14 cellular contexts compared by ENCODE assay signal in the genomic region with DNA sequence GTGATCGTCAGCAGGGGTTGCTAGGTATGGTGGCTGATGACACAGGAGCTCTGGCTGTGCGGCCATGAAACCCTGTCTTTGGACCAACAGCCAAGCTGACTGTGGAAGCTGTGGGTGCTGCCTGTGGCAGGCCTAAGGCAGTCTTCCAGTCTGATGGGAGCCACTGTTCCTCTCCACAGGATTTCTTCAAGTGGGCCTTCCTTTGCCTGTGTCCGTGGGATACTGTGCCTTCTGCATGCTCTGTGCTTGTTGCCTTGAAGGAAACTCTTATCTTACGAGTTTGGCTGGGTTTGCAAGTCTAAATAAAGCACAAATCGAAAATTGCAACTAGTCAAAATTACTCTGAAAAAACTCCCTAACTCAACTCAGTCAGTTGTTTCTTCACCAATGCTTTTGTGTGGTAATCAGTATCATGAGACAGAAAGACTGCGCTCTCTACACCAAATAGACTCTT.
A peak's percentile ranks its signal among the peaks of the same experiment; 100 is the strongest.
DNase-seq lines count a peak whose midpoint lies in the region; ATAC-seq, FAIRE-seq and TF ChIP-seq lines count a peak whose summit lies in the region.
"Had no signal": no experiment of that assay in that cellular context is flagged by ENCODE, and none has a peak within 500 bp of the region (broad histone marks: within the 10 kb centered on the region; RNA-seq: fewer than 3 reads in every experiment).

No MANE protein-coding gene starts in this region.

- TF ChIP-seq CTCF in left ventricle myocardium inferior (IDR thresholded peaks at IDR 0.05; ENCODE audit: borderline replicate concordance) (no peak), esophagus muscularis mucosa (IDR thresholded peaks at IDR 0.05) (no peak)

- intact Hi-C loops in left ventricle myocardium inferior (cut with micrococcal nuclease) (no loop called here), Right ventricle myocardium superior (cut with DNase I) (no loop called here), esophagus muscularis mucosa (cut with DNase I) (no loop called here)

- TF ChIP-seq POLR2A in esophagus muscularis mucosa (IDR thresholded peaks at IDR 0.05; ENCODE audit: low read depth): no peak

- TF ChIP-seq EP300 in esophagus muscularis mucosa (IDR thresholded peaks at IDR 0.05): no peak

- DNase-seq in left ventricle myocardium inferior (no peak), Right ventricle myocardium superior (no peak), esophagus muscularis mucosa (ENCODE audit: extremely low spot score) (no peak), urothelium cell line (ENCODE audit: low spot score) (no peak), NCI-H1092 (lab: John Stamatoyannopoulos, UW) (no peak), frontal cortex (ENCODE audit: low spot score in 2 of 2) (no peak)
- DNase-seq: activated CD8-positive, alpha-beta memory T cell treated with anti-CD3 and anti-CD28 coated beads, Interleukin-2, amount 10 ng/mL, durations not matched to agents 7 days and 5 days; COR-L47; NCI-H2227 treated with DMSO at 0.1 percent for 48 hours; SK-N-SH; spleen had no signal

- H3K4me1 ChIP-seq in left ventricle myocardium inferior: peaks cover 99% of the 10 kb centered on the region
- H3K4me1 ChIP-seq in esophagus muscularis mucosa: peaks cover 83 to 97% (median 95%) of the 10 kb centered on the region in 4 donors

- H3K27ac ChIP-seq in left ventricle myocardium inferior (replicated peaks) (peak overlapping the region; percentile 97), esophagus muscularis mucosa (replicated peaks in 1 of 4) (peak overlapping the region; percentile 67 to 97 (median 86))
- H3K27ac ChIP-seq: spleen had no signal

- WGBS in esophagus muscularis mucosa: 49% methylated on average over 6 of the region's 6 CpGs

- peaks cover 83% of the 10 kb centered on the region for H3K36me3 ChIP-seq in left ventricle myocardium inferior
- H3K36me3 ChIP-seq in esophagus muscularis mucosa: peaks cover 31 to 82% (median 76%) of the 10 kb centered on the region in 4 donors

- no peaks in the 10 kb centered on the region for H3K9me3 ChIP-seq in left ventricle myocardium inferior (replicated peaks)
- no peaks in the 10 kb centered on the region for H3K9me3 ChIP-seq in esophagus muscularis mucosa
- H3K9me3 ChIP-seq: SK-N-SH, spleen, testis had no signal

- FAIRE-seq in urothelium cell line (lab: Jason Lieb, UNC): no peak
- FAIRE-seq in frontal cortex (lab: Jason Lieb, UNC): no peak

- H3K27me3 ChIP-seq in left ventricle myocardium inferior (ENCODE audit: low read depth): no peaks in the 10 kb centered on the region
- H3K27me3 ChIP-seq in esophagus muscularis mucosa: no peaks in the 10 kb centered on the region
- H3K27me3 ChIP-seq: spleen, testis had no signal

- no peak overlapping the region for H3K4me3 ChIP-seq in left ventricle myocardium inferior
- H3K4me3 ChIP-seq in esophagus muscularis mucosa: no peak overlapping the region
- H3K4me3 ChIP-seq: spleen, testis had no signal

- ATAC-seq in Right ventricle myocardium superior (ENCODE audit: poor library complexity): no peak
- ATAC-seq in HG03432 (IDR thresholded peaks at IDR 0.05; ENCODE audit: unreplicated experiment): peak; percentile 41
- no peak for ATAC-seq in HG03460 (IDR thresholded peaks at IDR 0.05; ENCODE audit: unreplicated experiment)
